Comparison of ENCODE assay signal across 27 cellular contexts in the genomic region with DNA sequence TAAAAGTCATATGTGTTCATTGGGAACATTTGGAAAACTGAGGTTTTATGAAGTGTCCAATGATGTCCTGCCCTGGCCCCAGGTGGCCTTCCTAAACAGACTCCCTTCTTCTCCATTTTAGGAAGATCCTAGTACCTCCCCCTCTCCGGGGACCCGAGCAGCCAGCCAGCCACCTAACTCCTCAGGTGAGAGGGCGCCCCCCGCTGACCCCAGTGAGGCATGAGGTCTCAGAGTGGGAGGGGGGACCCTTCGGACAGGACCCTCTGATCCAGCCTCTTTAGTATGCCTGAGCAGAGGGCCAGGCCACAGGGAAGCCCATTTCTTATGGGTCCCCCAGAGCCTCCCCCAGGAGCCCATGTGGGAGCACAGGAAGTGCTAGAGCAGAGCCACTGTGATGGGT. TPM values are rescaled to one million over a fixed set of nuclear protein-coding genes. Genes with fewer than 3 reads are reported as not detected.
DNase-seq lines count a peak whose midpoint lies in the region; ATAC-seq, FAIRE-seq and TF ChIP-seq lines count a peak whose summit lies in the region.
"Had no signal": no experiment of that assay in that cellular context is flagged by ENCODE, and none has a peak within 500 bp of the region (broad histone marks: within the 10 kb centered on the region; RNA-seq: fewer than 3 reads in every experiment).

No MANE protein-coding gene starts in this region.

- TF ChIP-seq POLR2A in H1 (IDR thresholded peaks at IDR 0.05; ENCODE audit: control extremely low read depth in 1 of 2, low read depth in 2 of 2, low read length in 2 of 2), result no peak

- H3K4me3 ChIP-seq in OCI-LY7 (ENCODE audit: low read depth, low read length, poor library complexity, severe bottlenecking), result no peak overlapping the region
- no peak overlapping the region for H3K4me3 ChIP-seq in H1 (ENCODE audit: extremely low read depth in 1 of 4, insufficient read depth in 2 of 4, low read depth in 3 of 4, low read length in 4 of 4)
- H3K4me3 ChIP-seq: pancreas, SJSA1, upper lobe of left lung had no signal

- no peaks in the 10 kb centered on the region; a peak in 1 of 7 replicates for H3K27me3 ChIP-seq in H1 (replicated peaks in 1 of 4; ENCODE audit: control insufficient read depth in 3 of 4, extremely low read depth in 1 of 4, insufficient read depth in 3 of 4, low read length in 3 of 4)
- H3K27me3 ChIP-seq: pancreas, SJSA1, upper lobe of left lung had no signal

- no peak overlapping the region for H2BK15ac ChIP-seq in H1 (ENCODE audit: low read length)

- no peaks in the 10 kb centered on the region for H3K23me2 ChIP-seq in H1 (ENCODE audit: low read depth, low read length)

- H3K56ac ChIP-seq in H1 (replicated peaks; ENCODE audit: insufficient read length, low read depth, low read length), result no peak overlapping the region

- no peaks in the 10 kb centered on the region for H3K9me3 Mint-ChIP-seq in activated naive CD4-positive, alpha-beta T cell treated with anti-CD3 and anti-CD28 coated beads, Interleukin-2, amount 10 ng/mL, durations not matched to agents 7 days and 5 days
- H3K9me3 Mint-ChIP-seq in stimulated activated naive B cell treated with anti-CD40 and anti-IgM and Interleukin-4, amounts not matched to agents 10 μg/mL and 1 μg/mL and 100 μg/mL, for 72 hours, result no peaks in the 10 kb centered on the region
- H3K9me3 Mint-ChIP-seq: activated CD4-positive, alpha-beta memory T cell treated with anti-CD3 and anti-CD28 coated beads for 36 hours; activated T-cell treated with anti-CD3 and anti-CD28 coated beads, Interleukin-2, amount 50 U/mL, for 4 hours had no signal

- no peak overlapping the region for H3K23ac ChIP-seq in H1 (ENCODE audit: insufficient read length)

- H3K9ac ChIP-seq in H1 (replicated peaks in 1 of 4; ENCODE audit: extremely low read depth in 1 of 4, low read depth in 3 of 4, low read length in 3 of 4), result no peak overlapping the region

- no peak overlapping the region for H2AK5ac ChIP-seq in H1 (ENCODE audit: low read depth, low read length)

- H4K5ac ChIP-seq in H1 (ENCODE audit: insufficient read length, low read depth, low read length), result no peak overlapping the region

- no peak for ATAC-seq in stimulated activated naive B cell treated with anti-CD40 and anti-IgM and Interleukin-4, amounts not matched to agents 10 μg/mL and 1 μg/mL and 100 μg/mL, for 72 hours (replicated peaks)
- ATAC-seq: activated T-cell treated with anti-CD3 and anti-CD28 coated beads, Interleukin-2, amount 50 U/mL, for 4 hours; HCT116; pancreas; right cardiac atrium had no signal

- H2BK12ac ChIP-seq in H1 (ENCODE audit: low read depth, low read length), result no peak overlapping the region

- no peak overlapping the region for H4K8ac ChIP-seq in H1 (ENCODE audit: extremely low read depth, insufficient read depth, low read length)

- H3K18ac ChIP-seq in H1 (ENCODE audit: extremely low read depth, low read length), result no peak overlapping the region

- H3K27me3 Mint-ChIP-seq in activated naive CD4-positive, alpha-beta T cell treated with anti-CD3 and anti-CD28 coated beads, Interleukin-2, amount 10 ng/mL, durations not matched to agents 7 days and 5 days, result no peaks in the 10 kb centered on the region
- no peaks in the 10 kb centered on the region for H3K27me3 Mint-ChIP-seq in stimulated activated naive B cell treated with anti-CD40 and anti-IgM and Interleukin-4, amounts not matched to agents 10 μg/mL and 1 μg/mL and 100 μg/mL, for 72 hours
- H3K27me3 Mint-ChIP-seq: activated CD4-positive, alpha-beta memory T cell treated with anti-CD3 and anti-CD28 coated beads for 36 hours had no signal

- H2BK5ac ChIP-seq in H1 (ENCODE audit: low read depth, low read length), result no peak overlapping the region

- DNase-seq in activated naive CD4-positive, alpha-beta T cell treated with anti-CD3 and anti-CD28 coated beads, Interleukin-2, amount 10 ng/mL, durations not matched to agents 7 days and 5 days, result no peak
- no peak for DNase-seq in activated naive CD4-positive, alpha-beta T cell treated with anti-CD3 and anti-CD28 coated beads, Interleukin-2, amount 50 U/mL, for 16 hours
- DNase-seq in OCI-LY7 (ENCODE audit: low spot score) (no peak), H1 (ENCODE audit: low read depth in 1 of 2, low spot score in 2 of 2) (no peak), KBM-7 (no peak), caudate nucleus (lab: John Stamatoyannopoulos, UW) (no peak), D341Med (ENCODE audit: low spot score) (no peak)
- no peak for DNase-seq in stimulated activated naive B cell treated with anti-CD40 and anti-IgM and Interleukin-4, amounts not matched to agents 10 μg/mL and 1 μg/mL and 100 μg/mL, for 72 hours
- DNase-seq: ACHN; activated CD4-positive, alpha-beta memory T cell treated with anti-CD3 and anti-CD28 coated beads for 36 hours; activated T-cell treated with anti-CD3 and anti-CD28 coated beads, Interleukin-2, amount 50 U/mL, for 4 hours; C1 segment of cervical spinal cord; cortex of kidney; mammary epithelial cell; NCI-H510A; pancreas; right cardiac atrium; stimulated activated CD4-positive, alpha-beta T cell treated with anti-CD3 and anti-CD28 coated beads, Interleukin-4, amount 100 ng/mL, for 24 hours; T-helper 2 cell; upper lobe of left lung had no signal

- no peak overlapping the region for H2AFZ ChIP-seq in OCI-LY7 (ENCODE audit: low read length)
- no peak overlapping the region for H2AFZ ChIP-seq in H1 (ENCODE audit: low read length)

- no peak overlapping the region for H4K91ac ChIP-seq in H1 (replicated peaks; ENCODE audit: insufficient read length, low read length)

- no peak for FAIRE-seq in H1 (lab: Jason Lieb, UNC)
- FAIRE-seq: endometrium, pancreas, RCC 7860 had no signal

- H3K36me3 ChIP-seq in OCI-LY7 (ENCODE audit: insufficient read depth, low read length), result peaks cover 69% of the 10 kb centered on the region; the same call in 1 of the 2 replicates
- no peaks in the 10 kb centered on the region; a peak in 2 of 8 replicates for H3K36me3 ChIP-seq in H1 (ENCODE audit: control insufficient read depth in 2 of 4, insufficient read depth in 4 of 4, low read length in 3 of 4)
- H3K36me3 ChIP-seq: pancreas, SJSA1 had no signal

- peaks cover 85% of the 10 kb centered on the region for H3K36me3 Mint-ChIP-seq in activated naive CD4-positive, alpha-beta T cell treated with anti-CD3 and anti-CD28 coated beads, Interleukin-2, amount 10 ng/mL, durations not matched to agents 7 days and 5 days
- peaks cover 53 to 63% of the 10 kb centered on the region in 2 donors for H3K36me3 Mint-ChIP-seq in stimulated activated naive B cell treated with anti-CD40 and anti-IgM and Interleukin-4, amounts not matched to agents 10 μg/mL and 1 μg/mL and 100 μg/mL, for 72 hours

- no peaks in the 10 kb centered on the region for H3K79me2 ChIP-seq in OCI-LY7 (ENCODE audit: insufficient read depth, low read depth, low read length)
- H3K79me2 ChIP-seq in H1 (ENCODE audit: control insufficient read depth in 1 of 2, insufficient read depth in 2 of 2, low read length in 2 of 2), result no peaks in the 10 kb centered on the region

- peak overlapping the region; percentile 28 for H3K27ac Mint-ChIP-seq in activated naive CD4-positive, alpha-beta T cell treated with anti-CD3 and anti-CD28 coated beads, Interleukin-2, amount 10 ng/mL, durations not matched to agents 7 days and 5 days
- H3K27ac Mint-ChIP-seq in stimulated activated naive B cell treated with anti-CD40 and anti-IgM and Interleukin-4, amounts not matched to agents 10 μg/mL and 1 μg/mL and 100 μg/mL, for 72 hours, result peak overlapping the region; percentile 83
- H3K27ac Mint-ChIP-seq: activated CD4-positive, alpha-beta memory T cell treated with anti-CD3 and anti-CD28 coated beads for 36 hours had no signal

- WGBS in H1 (ENCODE audit: extremely low coverage in 1 of 2, insufficient coverage in 1 of 2, insufficient read length in 1 of 2, insufficient replicate concordance in 2 of 2, low coverage in 1 of 2, low lambda C conversion rate in 2 of 2, missing lambda C conversion rate in 1 of 2), 2 experiments, result 78% methylated on average over 5 of the region's 5 CpGs; no CpG with 5 or more reads in 1 of the 2 experiments

- TF ChIP-seq CTCF in OCI-LY7 (conservative IDR thresholded peaks at IDR 0.05; ENCODE audit: low read length) (peak; percentile 59), H1 (IDR thresholded peaks at IDR 0.05; ENCODE audit: control extremely low read depth in 1 of 3, insufficient read depth in 1 of 3, low read depth in 1 of 3, low read length in 3 of 3) (peak in 2 of 3 experiments; percentile 27 to 31; a peak in 2 of 4 replicates)

- no TSS peak for BruUV-seq in OCI-LY7 (replicated peaks; lab: Mats Ljungman, UMichigan)

- TF ChIP-seq RAD21 in H1 (IDR thresholded peaks at IDR 0.05 in 1 of 2, conservative IDR thresholded peaks at IDR 0.05 in 1 of 2; ENCODE audit: low read depth in 2 of 2, low read length in 2 of 2), result peak; percentile 38 to 54; a peak in 3 of 4 replicates

- H3K4ac ChIP-seq in H1 (replicated peaks; ENCODE audit: insufficient read length, low read depth, low read length), result no peak overlapping the region

- H3K9me3 ChIP-seq in OCI-LY7 (ENCODE audit: low read length) (no peaks in the 10 kb centered on the region), H1 (ENCODE audit: insufficient read depth in 2 of 2, low read depth in 1 of 2, low read length in 1 of 2) (no peaks in the 10 kb centered on the region)
- H3K9me3 ChIP-seq: pancreas, SJSA1, upper lobe of left lung had no signal

- in situ Hi-C loops in KBM-7 (cut with MboI; ENCODE audit: low pct_unique_long_range_greater_than_20kb, low sequenced_read_pairs), result no loop called here

- H2BK120ac ChIP-seq in H1 (replicated peaks; ENCODE audit: low read depth, low read length), result no peak overlapping the region

- no peak for TF ChIP-seq EP300 in H1 (IDR thresholded peaks at IDR 0.05; ENCODE audit: borderline replicate concordance in 1 of 2, low read depth in 2 of 2, low read length in 2 of 2)

- peaks cover 3% of the 10 kb centered on the region; the same call in 1 of the 2 replicates for H3K79me1 ChIP-seq in H1 (ENCODE audit: low read depth, low read length)

- H3K4me3 Mint-ChIP-seq in activated naive CD4-positive, alpha-beta T cell treated with anti-CD3 and anti-CD28 coated beads, Interleukin-2, amount 10 ng/mL, durations not matched to agents 7 days and 5 days, result no peak overlapping the region
- no peak overlapping the region for H3K4me3 Mint-ChIP-seq in stimulated activated naive B cell treated with anti-CD40 and anti-IgM and Interleukin-4, amounts not matched to agents 10 μg/mL and 1 μg/mL and 100 μg/mL, for 72 hours
- H3K4me3 Mint-ChIP-seq: activated CD4-positive, alpha-beta memory T cell treated with anti-CD3 and anti-CD28 coated beads for 36 hours; activated T-cell treated with anti-CD3 and anti-CD28 coated beads, Interleukin-2, amount 50 U/mL, for 4 hours had no signal

- H3K9me2 ChIP-seq in OCI-LY7 (ENCODE audit: insufficient read depth, low read length), result no peaks in the 10 kb centered on the region

- H4K20me1 ChIP-seq in OCI-LY7 (ENCODE audit: insufficient read depth, low read length) (no peaks in the 10 kb centered on the region), H1 (replicated peaks in 1 of 2; ENCODE audit: control insufficient read depth in 1 of 2, insufficient read depth in 2 of 2, low read length in 2 of 2) (peaks cover 0 to 2% of the 10 kb centered on the region in 2 experiments)

- POLR2A ChIA-PET in OCI-LY7 (lab: Charles Lee), result no interaction called here
- POLR2A ChIA-PET in H1 (lab: Charles Lee; ENCODE audit: partially characterized antibody), result no interaction called here

- H3K14ac ChIP-seq in H1 (ENCODE audit: insufficient read length), result no peak overlapping the region

- intact Hi-C loops in OCI-LY7 (cut with micrococcal nuclease; ENCODE audit: unreplicated experiment), result no loop called here

- H3K27ac ChIP-seq in OCI-LY7 (ENCODE audit: low read depth, low read length, poor library complexity, severe bottlenecking), result no peak overlapping the region
- no peak overlapping the region for H3K27ac ChIP-seq in H1 (ENCODE audit: low read depth, low read length)
- H3K27ac ChIP-seq in caudate nucleus (ENCODE audit: low read depth, low read length), result no peak overlapping the region
- H3K27ac ChIP-seq: SJSA1, upper lobe of left lung, VCaP had no signal

- CTCF ChIA-PET in activated naive CD4-positive, alpha-beta T cell treated with anti-CD3 and anti-CD28 coated beads, Interleukin-2, amount 10 ng/mL, durations not matched to agents 7 days and 5 days (lab: Charles Lee), result no interaction called here
- CTCF ChIA-PET in OCI-LY7 (lab: Charles Lee; ENCODE audit: unreplicated experiment) (no interaction called here), H1 (lab: Charles Lee; ENCODE audit: partially characterized antibody) (interaction anchor here (0.7 to 22.9 kb wide), 6 partner anchors 13 to 60 kb away, joined by 3 to 307 read pairs (median 4); partner anchors contain the start of gene DEGS2)

- no peak overlapping the region for H2BK20ac ChIP-seq in H1 (ENCODE audit: low read length)

- no peaks in the 10 kb centered on the region for H3K4me1 ChIP-seq in OCI-LY7 (ENCODE audit: insufficient read depth, low read length, poor library complexity, severe bottlenecking)
- peaks cover 0 to 11% (median 4%) of the 10 kb centered on the region in 4 experiments; a peak in 4 of 7 replicates for H3K4me1 ChIP-seq in H1 (replicated peaks in 1 of 4; ENCODE audit: control insufficient read depth in 3 of 4, insufficient read depth in 4 of 4, low read length in 3 of 4)
- H3K4me1 ChIP-seq: SJSA1 had no signal

- peaks cover 2% of the 10 kb centered on the region for H3K4me1 Mint-ChIP-seq in activated naive CD4-positive, alpha-beta T cell treated with anti-CD3 and anti-CD28 coated beads, Interleukin-2, amount 10 ng/mL, durations not matched to agents 7 days and 5 days
- H3K4me1 Mint-ChIP-seq in stimulated activated naive B cell treated with anti-CD40 and anti-IgM and Interleukin-4, amounts not matched to agents 10 μg/mL and 1 μg/mL and 100 μg/mL, for 72 hours, result peaks cover 22 to 41% of the 10 kb centered on the region in 2 donors

- no peak overlapping the region for H3K4me2 ChIP-seq in OCI-LY7 (ENCODE audit: low read length)
- H3K4me2 ChIP-seq in H1 (ENCODE audit: insufficient read depth in 1 of 2, low read depth in 2 of 2, low read length in 2 of 2), result no peak overlapping the region

RNA-seq across cellular contexts. Expression of gene DEGS2, which starts 23.7 kb away (rescaled TPM):
- total RNA-seq in OCI-LY7 (2014; rRNA removed; shearing (Covaris generic)), result 2.0 and 8.3 TPM in 2 replicates
- 12.2 and 14.6 TPM in 2 replicates for total RNA-seq in OCI-LY7 (2022)
- 0.61 and 0.94 TPM in 2 replicates for total RNA-seq in H1 (2021; fragmentation: NEBNext Ultra II Directional; extraction: Animal tissue kit (Norgen Biotek cat#: 25700))
- 0.60 and 0.82 TPM in 2 replicates for polyA plus RNA-seq in H1 (2011; rRNA removed)
- polyA plus RNA-seq in H1 (2011; cell fraction: cytosol; rRNA removed), result 0.37 TPM
- 1.0 TPM for polyA plus RNA-seq in H1 (2011; cell fraction: nucleus; rRNA removed)
- 0.39 to 1.5 TPM (median 0.71 TPM) in 4 replicates for polyA plus RNA-seq in H1 (2012, experiment 1 of 2)
- 1.3 TPM for polyA plus RNA-seq in H1 (2012, experiment 2 of 2)
- polyA plus RNA-seq in H1 (2013, experiment 1 of 2), result 0.61 TPM
- 0.55 TPM for polyA plus RNA-seq in H1 (2013, experiment 2 of 2)
- 0.07 and 0.19 TPM in 2 replicates for polyA minus RNA-seq in H1 (2011; rRNA and poly(A)+ RNA removed)
- polyA minus RNA-seq in H1 (2011; cell fraction: cytosol; rRNA and poly(A)+ RNA removed), result not detected
- polyA minus RNA-seq in H1 (2011; cell fraction: nucleus; rRNA and poly(A)+ RNA removed), result 1.5 TPM
- total RNA-seq: glomerular endothelial cell, SJSA1 had no signal
- polyA plus RNA-seq: fibroblast of lung had no signal
